In the genomic region with DNA sequence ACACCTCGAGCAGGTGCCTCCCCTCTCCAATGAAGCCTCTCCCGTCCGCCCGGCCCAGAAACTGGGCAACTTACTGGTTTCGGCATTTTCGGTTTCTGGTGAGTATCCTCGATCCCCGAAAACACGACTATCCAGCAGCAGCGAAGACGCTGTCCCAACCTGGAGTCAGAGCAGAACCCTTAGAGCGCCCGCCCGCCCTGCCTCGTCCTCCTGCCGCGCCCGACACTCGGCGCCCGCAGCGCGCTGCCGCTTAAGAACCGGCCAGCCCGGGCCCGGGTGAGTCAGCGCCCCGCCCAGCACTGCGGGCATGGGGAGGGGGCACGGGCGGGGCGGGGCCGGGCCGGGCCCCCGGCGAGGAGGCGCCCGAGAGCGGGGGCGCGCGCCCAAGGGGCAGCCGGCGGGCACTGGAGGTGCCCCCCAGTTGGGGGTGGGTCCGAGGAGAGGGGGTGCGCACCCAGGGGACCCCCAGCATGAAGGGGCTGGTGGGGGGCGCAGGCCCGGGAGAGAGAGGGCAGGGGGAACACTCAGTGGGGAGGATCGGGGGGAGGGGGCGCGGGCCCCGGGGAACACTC, we compare ENCODE assay signal across 8 cellular contexts. TPM values are rescaled to one million over a fixed set of nuclear protein-coding genes. Genes with fewer than 3 reads are reported as not detected.
DNase-seq lines count a peak whose midpoint lies in the region; ATAC-seq and TF ChIP-seq lines count a peak whose summit lies in the region.

No MANE protein-coding gene starts in this region.

- intact Hi-C loops in MCF 10A (cut with micrococcal nuclease) = loop anchor here (1.0 kb wide), 3 partner anchors 32 to 154 kb away; no protein-coding TSS in a partner anchor

- POLR2A ChIA-PET in GM10248 (lab: Yijun Ruan, JAX) (interaction anchor here (1.1 kb wide), 1 partner anchor 9 kb away, joined by 7 read pairs; no protein-coding TSS in a partner anchor), HEK293 (lab: Yijun Ruan, JAX) (interaction anchor here (1.3 to 1.5 kb wide), 2 partner anchors 14 to 51 kb away, joined by 5 to 7 read pairs; no protein-coding TSS in a partner anchor), MCF 10A (lab: Yijun Ruan, JAX) (interaction anchor here (0.6 to 2.8 kb wide), 18 partner anchors 18 to 182 kb away, joined by 3 to 35 read pairs (median 6); a partner anchor contains a TSS)

- peaks cover 32% of the 10 kb centered on the region for H3K36me3 Mint-ChIP-seq in MCF 10A (ENCODE audit: insufficient read depth, unreplicated experiment)

- BruUV-seq in MCF 10A (replicated peaks; lab: Mats Ljungman, UMichigan) = no TSS peak

- H3K4me1 Mint-ChIP-seq in MCF 10A (ENCODE audit: insufficient read depth, unreplicated experiment) = peaks cover 27% of the 10 kb centered on the region

- H3K27ac ChIP-seq in HEK293 (ENCODE audit: extremely low read depth, low read depth, low read length) (peak overlapping the region; percentile 84), VCaP (peak overlapping the region; percentile 91)

- CTCF ChIA-PET in GM10248 (lab: Yijun Ruan, JAX) = no interaction called here
- CTCF ChIA-PET in HEK293 (lab: Yijun Ruan, JAX) = no interaction called here
- CTCF ChIA-PET in MCF 10A (lab: Yijun Ruan, JAX) = interaction anchor here (2.0 kb wide), 1 partner anchor 112 kb away, joined by 5 read pairs; no protein-coding TSS in a partner anchor

- peak overlapping the region; percentile 97 for H3K4me3 Mint-ChIP-seq in MCF 10A (ENCODE audit: unreplicated experiment)

- H3K27ac Mint-ChIP-seq in MCF 10A (ENCODE audit: low read depth, unreplicated experiment) = peak overlapping the region; percentile 97

- peaks cover 10% of the 10 kb centered on the region for H3K4me1 ChIP-seq in HEK293 (ENCODE audit: control insufficient read depth, insufficient read depth, low read length)

- TF ChIP-seq CTCF in GM10248 (IDR thresholded peaks at IDR 0.05; ENCODE audit: control extremely low read depth, extremely low read depth, low read depth, missing control alignments) (no peak), HEK293 (tag by site-specific recombination; IDR thresholded peaks at IDR 0.05) (no peak), VCaP (conservative IDR thresholded peaks at IDR 0.05) (no peak), MCF 10A (IDR thresholded peaks at IDR 0.05; ENCODE audit: unreplicated experiment) (no peak)

- H3K4me3 ChIP-seq in HEK293 (ENCODE audit: low read depth, low read length) = peak overlapping the region; percentile 80

- ATAC-seq in HG03565 (IDR thresholded peaks at IDR 0.05; ENCODE audit: unreplicated experiment) = no peak

- H3K9me3 Mint-ChIP-seq in MCF 10A (ENCODE audit: unreplicated experiment) = no peaks in the 10 kb centered on the region

- peaks cover 3 to 38% of the 10 kb centered on the region in 2 experiments; a peak in 2 of 3 replicates for H3K36me3 ChIP-seq in HEK293 (ENCODE audit: control insufficient read depth in 2 of 2, insufficient read depth in 1 of 2, low read length in 2 of 2)

- H3K9me3 ChIP-seq in HEK293 (ENCODE audit: control insufficient read depth, insufficient read depth, low read depth, low read length) = no peaks in the 10 kb centered on the region

- DNase-seq in GM10248 (ENCODE audit: extremely low spot score) = peak; percentile 81
- DNase-seq in NCI-H1105 treated with DMSO at 0.1 percent for 48 hours (lab: John Stamatoyannopoulos, UW) = peak; percentile 74
- peak; percentile 84 for DNase-seq in MCF 10A (ENCODE audit: unreplicated experiment)
- peak; percentile 89 for DNase-seq in iPS-NIHi7 (ENCODE audit: extremely low spot score)
- DNase-seq in stimulated activated CD4-positive, alpha-beta T cell treated with anti-CD3 and anti-CD28 coated beads, Interleukin-12 subunit alpha, Interleukin-12 subunit beta, amount 100 ng/mL, for 4 hours = peak; percentile 81

- H3K27me3 Mint-ChIP-seq in MCF 10A (ENCODE audit: insufficient read depth, unreplicated experiment) = no peaks in the 10 kb centered on the region

TF ChIP-seq in HEK293, 187 proteins besides CTCF, POLR2A, EP300 and RAD21 (continues in another document):
- TF ChIP-seq SALL2 (tag by site-specific recombination; IDR thresholded peaks at IDR 0.05; ENCODE audit: borderline replicate concordance) (no peak), ZNF140 (tag by site-specific recombination; IDR thresholded peaks at IDR 0.05) (no peak), ZFP41 (tag by site-specific recombination; IDR thresholded peaks at IDR 0.05; ENCODE audit: borderline replicate concordance) (no peak), ZNF175 (tag by site-specific recombination; IDR thresholded peaks at IDR 0.05) (no peak), KLF1 (tag by site-specific recombination; IDR thresholded peaks at IDR 0.05) (peak; percentile 48; the same call in 1 of the 2 replicates), ZNF214 (tag by site-specific recombination; IDR thresholded peaks at IDR 0.05; ENCODE audit: borderline replicate concordance) (no peak), ZFHX2 (tag by site-specific recombination; conservative IDR thresholded peaks at IDR 0.05) (0 out of 2 replicates have a peak, but pooled peaks have one; percentile 4), ZNF274 (IDR thresholded peaks at IDR 0.05; ENCODE audit: low read length) (no peak), ZNF274 (tag by site-specific recombination; IDR thresholded peaks at IDR 0.05; ENCODE audit: borderline replicate concordance) (no peak), ZFP37 (tag by site-specific recombination; IDR thresholded peaks at IDR 0.05) (peak; percentile 72), GLIS2 (tag by site-specific recombination; IDR thresholded peaks at IDR 0.05) (peak; percentile 7; the same call in 1 of the 2 replicates), ZBTB21 (tag by site-specific recombination; IDR thresholded peaks at IDR 0.05) (no peak), KLF10 (tag by site-specific recombination; IDR thresholded peaks at IDR 0.05) (peak; percentile 77), MYNN (tag by site-specific recombination; IDR thresholded peaks at IDR 0.05; ENCODE audit: borderline replicate concordance) (no peak), ZNF529 (tag by site-specific recombination; IDR thresholded peaks at IDR 0.05; ENCODE audit: insufficient replicate concordance) (no peak), ZNF169 (tag by site-specific recombination; IDR thresholded peaks at IDR 0.05) (no peak), ZNF350 (tag by site-specific recombination; IDR thresholded peaks at IDR 0.05) (no peak), YY2 (tag by site-specific recombination; IDR thresholded peaks at IDR 0.05) (no peak), ZNF423 (tag by site-specific recombination; IDR thresholded peaks at IDR 0.05) (no peak), ZNF521 (tag by site-specific recombination; IDR thresholded peaks at IDR 0.05) (no peak)
- TF ChIP-seq, protein P1, sequence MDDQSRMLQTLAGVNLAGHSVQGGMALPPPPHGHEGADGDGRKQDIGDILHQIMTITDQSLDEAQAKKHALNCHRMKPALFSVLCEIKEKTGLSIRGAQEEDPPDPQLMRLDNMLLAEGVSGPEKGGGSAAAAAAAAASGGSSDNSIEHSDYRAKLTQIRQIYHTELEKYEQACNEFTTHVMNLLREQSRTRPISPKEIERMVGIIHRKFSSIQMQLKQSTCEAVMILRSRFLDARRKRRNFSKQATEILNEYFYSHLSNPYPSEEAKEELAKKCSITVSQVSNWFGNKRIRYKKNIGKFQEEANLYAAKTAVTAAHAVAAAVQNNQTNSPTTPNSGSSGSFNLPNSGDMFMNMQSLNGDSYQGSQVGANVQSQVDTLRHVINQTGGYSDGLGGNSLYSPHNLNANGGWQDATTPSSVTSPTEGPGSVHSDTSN (CRISPR knock-in tag; IDR thresholded peaks at IDR 0.05) = peak; percentile 83; the same call in 1 of the 2 replicates
- TF ChIP-seq, protein P2, sequence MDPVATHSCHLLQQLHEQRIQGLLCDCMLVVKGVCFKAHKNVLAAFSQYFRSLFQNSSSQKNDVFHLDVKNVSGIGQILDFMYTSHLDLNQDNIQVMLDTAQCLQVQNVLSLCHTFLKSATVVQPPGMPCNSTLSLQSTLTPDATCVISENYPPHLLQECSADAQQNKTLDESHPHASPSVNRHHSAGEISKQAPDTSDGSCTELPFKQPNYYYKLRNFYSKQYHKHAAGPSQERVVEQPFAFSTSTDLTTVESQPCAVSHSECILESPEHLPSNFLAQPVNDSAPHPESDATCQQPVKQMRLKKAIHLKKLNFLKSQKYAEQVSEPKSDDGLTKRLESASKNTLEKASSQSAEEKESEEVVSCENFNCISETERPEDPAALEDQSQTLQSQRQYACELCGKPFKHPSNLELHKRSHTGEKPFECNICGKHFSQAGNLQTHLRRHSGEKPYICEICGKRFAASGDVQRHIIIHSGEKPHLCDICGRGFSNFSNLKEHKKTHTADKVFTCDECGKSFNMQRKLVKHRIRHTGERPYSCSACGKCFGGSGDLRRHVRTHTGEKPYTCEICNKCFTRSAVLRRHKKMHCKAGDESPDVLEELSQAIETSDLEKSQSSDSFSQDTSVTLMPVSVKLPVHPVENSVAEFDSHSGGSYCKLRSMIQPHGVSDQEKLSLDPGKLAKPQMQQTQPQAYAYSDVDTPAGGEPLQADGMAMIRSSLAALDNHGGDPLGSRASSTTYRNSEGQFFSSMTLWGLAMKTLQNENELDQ (tag by site-specific recombination; IDR thresholded peaks at IDR 0.05; ENCODE audit: low read depth) = no peak

RNA-seq across cellular contexts. Expression of a gene that starts 1.1 kb away (rescaled TPM):
- total RNA-seq in MCF 10A (2022) = 243 and 296 TPM in 2 replicates
